ENCODE assay signal across 19 cellular contexts in genomic region chr2:238881353-238882082, GRCh38. TPM values are rescaled to one million over a fixed set of nuclear protein-coding genes. Genes with fewer than 3 reads are reported as not detected.
DNase-seq lines count a peak whose midpoint lies in the region; ATAC-seq, FAIRE-seq and TF ChIP-seq lines count a peak whose summit lies in the region.
"Had no signal": no experiment of that assay in that cellular context is flagged by ENCODE, and none has a peak within 500 bp of the region (broad histone marks: within the 10 kb centered on the region; RNA-seq: fewer than 3 reads in every experiment).

No MANE protein-coding gene starts in this region.

- no peak overlapping the region for H2AK9ac ChIP-seq in IMR-90 (replicated peaks; ENCODE audit: low read depth, low read length, poor library complexity)

- no peaks in the 10 kb centered on the region for H3K27me3 ChIP-seq in IMR-90 (ENCODE audit: control insufficient read depth, insufficient read depth, low read length)
- H3K27me3 ChIP-seq: body of pancreas, upper lobe of left lung had no signal

- no peak overlapping the region for H3K9ac ChIP-seq in IMR-90 (ENCODE audit: low read depth, low read length)
- H3K9ac ChIP-seq: parathyroid adenoma had no signal

- no peak overlapping the region for H3K4me3 ChIP-seq in IMR-90 (ENCODE audit: insufficient read depth, low read depth, low read length)
- H3K4me3 ChIP-seq: body of pancreas, upper lobe of left lung had no signal

- H3K9me1 ChIP-seq in IMR-90 (ENCODE audit: insufficient read depth, low read length): peaks cover 14% of the 10 kb centered on the region

- peaks cover 4% of the 10 kb centered on the region; the same call in 1 of the 2 replicates for H3K36me3 ChIP-seq in IMR-90 (ENCODE audit: control insufficient read depth, insufficient read depth, low read length)
- H3K36me3 ChIP-seq: upper lobe of left lung had no signal

- H2AFZ ChIP-seq in IMR-90 (replicated peaks; ENCODE audit: low read length, poor library complexity): no peak overlapping the region
- H2AFZ ChIP-seq: parathyroid adenoma had no signal

- no peak overlapping the region for H4K5ac ChIP-seq in IMR-90 (ENCODE audit: low read depth, low read length)

- no peak overlapping the region for H3K27ac Mint-ChIP-seq in activated CD4-positive, alpha-beta memory T cell treated with anti-CD3 and anti-CD28 coated beads for 36 hours
- H3K27ac Mint-ChIP-seq in naive thymus-derived CD8-positive, alpha-beta T cell: no peak overlapping the region
- H3K27ac Mint-ChIP-seq: dendritic cell treated with granulocyte-macrophage colony-stimulating factor and Interleukin-4, amounts not matched to agents 40 ng/mL and 50 ng/mL, for 4 days had no signal

- FAIRE-seq in frontal cortex (lab: Jason Lieb, UNC): no peak
- FAIRE-seq: GM19239 had no signal

- H2BK5ac ChIP-seq in IMR-90 (ENCODE audit: low read depth, low read length, poor library complexity, severe bottlenecking): no peak overlapping the region

- no peaks in the 10 kb centered on the region for H3K4me1 Mint-ChIP-seq in activated CD4-positive, alpha-beta memory T cell treated with anti-CD3 and anti-CD28 coated beads for 36 hours (ENCODE audit: low read depth)
- H3K4me1 Mint-ChIP-seq in naive thymus-derived CD8-positive, alpha-beta T cell: peaks cover 0 to 4% (median 0%) of the 10 kb centered on the region in 4 donors

- H2BK120ac ChIP-seq in IMR-90 (ENCODE audit: low read depth, low read length): no peak overlapping the region

- DNase-seq in ELR (ENCODE audit: low read depth) (peak; percentile 45), IMR-90 (no peak), 8988T (no peak), frontal cortex (ENCODE audit: low spot score in 2 of 2) (no peak)
- DNase-seq in activated CD4-positive, alpha-beta memory T cell treated with anti-CD3 and anti-CD28 coated beads for 36 hours: peak; percentile 41
- peak in 2 of 10 donors; percentile 16 to 36 for DNase-seq in naive thymus-derived CD8-positive, alpha-beta T cell
- DNase-seq: body of pancreas, C1 segment of cervical spinal cord, DMS79, NCI-H1105 treated with DMSO at 0.1 percent for 48 hours, NCI-H2227 treated with DMSO at 0.1 percent for 48 hours, OCI-M1, small intestine, upper lobe of left lung had no signal

- H2AK5ac ChIP-seq in IMR-90 (ENCODE audit: low read depth, low read length): no peak overlapping the region

- CTCF ChIA-PET in IMR-90 (lab: Yijun Ruan, JAX): no interaction called here
- CTCF ChIA-PET in activated CD4-positive, alpha-beta memory T cell treated with anti-CD3 and anti-CD28 coated beads for 36 hours (lab: Charles Lee): no interaction called here

- no peaks in the 10 kb centered on the region for H3K9me3 ChIP-seq in IMR-90 (ENCODE audit: control insufficient read depth, insufficient read depth, low read length)
- H3K9me3 ChIP-seq: body of pancreas, upper lobe of left lung had no signal

- no peak; the same call in 1 of the 2 replicates for ATAC-seq in IMR-90 (ENCODE audit: low read depth)
- ATAC-seq in naive thymus-derived CD8-positive, alpha-beta T cell: peak; percentile 30 to 63
- ATAC-seq in HG03139 (IDR thresholded peaks at IDR 0.05; ENCODE audit: unreplicated experiment): no peak
- ATAC-seq in HG03469 (IDR thresholded peaks at IDR 0.05; ENCODE audit: unreplicated experiment): no peak
- ATAC-seq: body of pancreas had no signal

- H3K9me3 Mint-ChIP-seq in activated CD4-positive, alpha-beta memory T cell treated with anti-CD3 and anti-CD28 coated beads for 36 hours: peaks cover 15% of the 10 kb centered on the region
- H3K9me3 Mint-ChIP-seq in naive thymus-derived CD8-positive, alpha-beta T cell: peaks cover 0 to 14% (median 3%) of the 10 kb centered on the region in 9 donors
- H3K9me3 Mint-ChIP-seq: dendritic cell treated with granulocyte-macrophage colony-stimulating factor and Interleukin-4, amounts not matched to agents 40 ng/mL and 50 ng/mL, for 4 days had no signal

- intact Hi-C loops in IMR-90 (cut with micrococcal nuclease): no loop called here
- intact Hi-C loops in activated CD4-positive, alpha-beta memory T cell treated with anti-CD3 and anti-CD28 coated beads for 36 hours (cut with micrococcal nuclease): no loop called here

- dilution Hi-C loops in IMR-90 (cut with HindIII; ENCODE audit: low sequenced_read_pairs, unreplicated experiment): no loop called here

- 92 to 100% methylated on average over 1 to 4 of the region's 7 CpGs for WGBS in IMR-90 (ENCODE audit: extremely low coverage in 2 of 2, insufficient read length in 1 of 2), 2 experiments

- H3K4ac ChIP-seq in IMR-90 (ENCODE audit: low read depth, low read length): no peak overlapping the region

- no peak overlapping the region for H4K8ac ChIP-seq in IMR-90 (ENCODE audit: low read depth in 2 of 2, low read length in 2 of 2)

- no peak overlapping the region for H3K14ac ChIP-seq in IMR-90 (replicated peaks; ENCODE audit: low read depth, low read length)

- no peak overlapping the region for H4K91ac ChIP-seq in IMR-90 (ENCODE audit: insufficient read depth, low read depth, low read length)

- peaks cover 19% of the 10 kb centered on the region for H4K20me1 ChIP-seq in IMR-90 (ENCODE audit: insufficient read depth, low read length)

- H3K36me3 Mint-ChIP-seq in activated CD4-positive, alpha-beta memory T cell treated with anti-CD3 and anti-CD28 coated beads for 36 hours: no peaks in the 10 kb centered on the region
- H3K36me3 Mint-ChIP-seq in naive thymus-derived CD8-positive, alpha-beta T cell: peaks cover 0 to 5% (median 0%) of the 10 kb centered on the region in 3 donors

- TF ChIP-seq RAD21 in IMR-90 (IDR thresholded peaks at IDR 0.05; ENCODE audit: low read length): no peak

- in situ Hi-C loops in IMR-90 (cut with MboI; ENCODE audit: low sequenced_read_pairs): no loop called here

- no peak for TF ChIP-seq CTCF in IMR-90 (conservative IDR thresholded peaks at IDR 0.05; ENCODE audit: low read depth, low read length)

- POLR2A ChIA-PET in IMR-90 (lab: Charles Lee; ENCODE audit: unreplicated experiment): no interaction called here
- POLR2A ChIA-PET in activated CD4-positive, alpha-beta memory T cell treated with anti-CD3 and anti-CD28 coated beads for 36 hours (lab: Charles Lee): no interaction called here
- POLR2A ChIA-PET in naive thymus-derived CD8-positive, alpha-beta T cell (lab: Charles Lee): no interaction called here

- no peak overlapping the region for H3K4me2 ChIP-seq in IMR-90 (ENCODE audit: low read depth, low read length)

- H2BK15ac ChIP-seq in IMR-90 (ENCODE audit: low read depth, low read length): no peak overlapping the region

- peaks cover 30 to 50% of the 10 kb centered on the region in 2 experiments for H3K79me1 ChIP-seq in IMR-90 (ENCODE audit: low read depth in 1 of 2, low read length in 2 of 2)

- no peak overlapping the region for H3K56ac ChIP-seq in IMR-90 (ENCODE audit: extremely low read depth, insufficient read depth, low read length)

- BruUV-seq in IMR-90 (replicated peaks; lab: Mats Ljungman, UMichigan): no TSS peak

- peaks cover 9% of the 10 kb centered on the region for H3K4me1 ChIP-seq in IMR-90 (ENCODE audit: control insufficient read depth, insufficient read depth, low read length)
- H3K4me1 ChIP-seq: body of pancreas, parathyroid adenoma, upper lobe of left lung had no signal

- TF ChIP-seq POLR2A in IMR-90 (IDR thresholded peaks at IDR 0.05; ENCODE audit: low read depth, low read length): no peak

- no peak overlapping the region for H3K4me3 Mint-ChIP-seq in activated CD4-positive, alpha-beta memory T cell treated with anti-CD3 and anti-CD28 coated beads for 36 hours
- no peak overlapping the region for H3K4me3 Mint-ChIP-seq in naive thymus-derived CD8-positive, alpha-beta T cell
- H3K4me3 Mint-ChIP-seq: dendritic cell treated with granulocyte-macrophage colony-stimulating factor and Interleukin-4, amounts not matched to agents 40 ng/mL and 50 ng/mL, for 4 days had no signal

- peak overlapping the region; percentile 51; the same call in 1 of the 2 replicates for H3K23ac ChIP-seq in IMR-90 (ENCODE audit: low read depth, low read length)

- no peak overlapping the region for H2BK20ac ChIP-seq in IMR-90 (ENCODE audit: low read depth, low read length)

- H3K27me3 Mint-ChIP-seq in activated CD4-positive, alpha-beta memory T cell treated with anti-CD3 and anti-CD28 coated beads for 36 hours: peaks cover 10% of the 10 kb centered on the region
- peaks cover 5 to 35% (median 29%) of the 10 kb centered on the region in 5 donors for H3K27me3 Mint-ChIP-seq in naive thymus-derived CD8-positive, alpha-beta T cell

- H3K18ac ChIP-seq in IMR-90 (ENCODE audit: low read depth, low read length): no peak overlapping the region

- no peak overlapping the region for H3K27ac ChIP-seq in IMR-90 (ENCODE audit: insufficient read depth, low read length)
- H3K27ac ChIP-seq: body of pancreas, parathyroid adenoma, upper lobe of left lung had no signal

TF ChIP-seq in IMR-90, 13 proteins besides CTCF, POLR2A, EP300 and RAD21 (continues in another document):
- TF ChIP-seq MXI1 (IDR thresholded peaks at IDR 0.05; ENCODE audit: borderline replicate concordance, low read depth, low read length): no peak
- TF ChIP-seq RFX5 (IDR thresholded peaks at IDR 0.05; ENCODE audit: low read depth, low read length): no peak
- TF ChIP-seq ELK1 (IDR thresholded peaks at IDR 0.05; ENCODE audit: borderline replicate concordance, low read depth, low read length): no peak
- no peak for TF ChIP-seq NFE2L2 (IDR thresholded peaks at IDR 0.05; ENCODE audit: low read depth, low read length)
- no peak for TF ChIP-seq FOS (IDR thresholded peaks at IDR 0.05; ENCODE audit: low read depth, low read length)
- TF ChIP-seq MAZ (IDR thresholded peaks at IDR 0.05; ENCODE audit: borderline replicate concordance, low read depth, low read length): no peak
- no peak for TF ChIP-seq CEBPB (IDR thresholded peaks at IDR 0.05; ENCODE audit: low read depth, low read length)
- TF ChIP-seq RCOR1 (IDR thresholded peaks at IDR 0.05; ENCODE audit: insufficient replicate concordance, low read length): no peak
- no peak for TF ChIP-seq BHLHE40 (IDR thresholded peaks at IDR 0.05; ENCODE audit: low read depth, low read length)

RNA-seq across cellular contexts. Expression of gene TWIST2, which starts 33.6 kb away (rescaled TPM):
- total RNA-seq in IMR-90 (2012; rRNA removed): 9.3 and 14.7 TPM in 2 replicates
- polyA plus RNA-seq in IMR-90 (2012; rRNA removed): 33.6 and 40.0 TPM in 2 replicates
- 27.9 and 76.1 TPM in 2 replicates for polyA plus RNA-seq in IMR-90 (2012; cell fraction: cytosol; rRNA removed)
- polyA plus RNA-seq in IMR-90 (2012; cell fraction: nucleus; rRNA removed; ENCODE audit: low replicate concordance): 18.9 and 35.7 TPM in 2 replicates
- total RNA-seq in activated CD4-positive, alpha-beta memory T cell treated with anti-CD3 and anti-CD28 coated beads for 36 hours: not detected
- total RNA-seq in naive thymus-derived CD8-positive, alpha-beta T cell: not detected
- polyA plus RNA-seq in naive thymus-derived CD8-positive, alpha-beta T cell: not detected
- not detected for total RNA-seq in frontal cortex

Comparison
In these comparisons a context has a peak if more than half of its experiments do, and no peak if none do; other contexts are left out.
1. DNase-seq: peak in ELR (single experiment) and activated CD4-positive, alpha-beta memory T cell treated with anti-CD3 and anti-CD28 coated beads for 36 hours (single experiment); none in IMR-90 (single experiment), 8988T (single experiment) and frontal cortex (0 of 2).
2. ATAC-seq: peak in naive thymus-derived CD8-positive, alpha-beta T cell (2 of 2); none in IMR-90 (single experiment), HG03139 (single experiment) and HG03469 (single experiment).
3. RNA of gene TWIST2, which starts 33.6 kb away (total RNA-seq): 9.3 to 14.7 TPM in IMR-90; not detected in activated CD4-positive, alpha-beta memory T cell treated with anti-CD3 and anti-CD28 coated beads for 36 hours, not detected in naive thymus-derived CD8-positive, alpha-beta T cell and not detected in frontal cortex (single experiment); every median in the first group is over 10 times any median in the second.